In genomic region chr12:50021071-50021470, GRCh38 we compare ENCODE assay signal across 1 cellular context.
TF ChIP-seq lines count a peak whose summit lies in the region.

No MANE protein-coding gene starts in this region.

TF ChIP-seq in K562, 482 proteins besides CTCF, POLR2A, EP300 and RAD21:
- TF ChIP-seq RFX7 (CRISPR knock-in tag; IDR thresholded peaks at IDR 0.05) (no peak), HDGF (IDR thresholded peaks at IDR 0.05) (no peak), TARDBP (IDR thresholded peaks at IDR 0.05) (no peak), JUNB (CRISPR knock-in tag; conservative IDR thresholded peaks at IDR 0.05) (no peak), DLX4 (CRISPR knock-in tag; IDR thresholded peaks at IDR 0.05) (no peak), PATZ1 (CRISPR knock-in tag; IDR thresholded peaks at IDR 0.05; ENCODE audit: borderline replicate concordance) (no peak), ETS1 (conservative IDR thresholded peaks at IDR 0.05; ENCODE audit: control insufficient read depth, low read depth, low read length) (no peak), ZC3H4 (CRISPR knock-in tag; IDR thresholded peaks at IDR 0.05; ENCODE audit: borderline replicate concordance) (no peak)
